Comparison of ENCODE assay signal across 7 cellular contexts in the genomic region with DNA sequence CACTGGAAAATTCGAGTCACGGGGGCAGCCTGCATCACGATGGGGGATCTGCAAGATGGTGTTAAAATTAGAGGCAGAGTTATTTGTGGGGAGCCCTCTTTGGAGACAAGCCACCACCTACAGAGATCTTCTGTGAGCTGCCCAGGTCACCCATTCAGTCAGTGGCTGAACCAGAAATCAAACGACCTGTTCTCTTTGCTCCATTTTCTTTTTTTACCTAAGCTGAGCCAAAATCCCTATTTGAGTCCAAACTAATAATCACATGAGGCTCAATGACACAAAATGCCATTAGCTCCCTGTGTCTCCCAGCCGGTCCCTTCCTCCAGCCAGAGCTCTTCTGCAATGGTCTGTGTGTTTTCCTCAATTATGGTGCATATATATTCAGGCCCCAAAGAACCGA.
"Had no signal": no experiment of that assay in that cellular context is flagged by ENCODE, and none has a peak within 500 bp of the region (broad histone marks: within the 10 kb centered on the region; RNA-seq: fewer than 3 reads in every experiment).

No MANE protein-coding gene starts in this region.

- DNase-seq: GM23248, GOT3, H7, HFFc6, KBM-7 had no signal

- H3K27ac ChIP-seq: GM23248, HL-60 had no signal

- H2AFZ ChIP-seq: GM23248 had no signal

- H3K4me1 ChIP-seq: HAP-1 had no signal

- H3K36me3 ChIP-seq: HAP-1 had no signal

- H3K4me3 ChIP-seq: GM23248, HAP-1 had no signal

- H3K9ac ChIP-seq: GM23248 had no signal

- H3K9me3 ChIP-seq: HAP-1 had no signal
